In genomic region chr16:66131895-66132294, GRCh38 we compare ENCODE assay signal across 1 cellular context.
TF ChIP-seq lines count a peak whose summit lies in the region.

No MANE protein-coding gene starts in this region.

TF ChIP-seq in HCT116, 20 proteins besides CTCF, POLR2A, EP300 and RAD21:
- TF ChIP-seq SIN3A (IDR thresholded peaks at IDR 0.05; ENCODE audit: low read depth) (no peak), ZNF274 (IDR thresholded peaks at IDR 0.05; ENCODE audit: low read depth, low read length) (no peak), FOSL1 (IDR thresholded peaks at IDR 0.05; ENCODE audit: low read depth) (no peak), EGR1 (IDR thresholded peaks at IDR 0.05; ENCODE audit: low read depth) (no peak), CEBPB (IDR thresholded peaks at IDR 0.05; ENCODE audit: low read depth) (no peak), CBX3 (IDR thresholded peaks at IDR 0.05; ENCODE audit: low read depth) (no peak), EZH2 (IDR thresholded peaks at IDR 0.05) (no peak), SRF (IDR thresholded peaks at IDR 0.05; ENCODE audit: low read depth) (no peak), JUND (IDR thresholded peaks at IDR 0.05) (no peak), TCF7L2 (IDR thresholded peaks at IDR 0.05; ENCODE audit: borderline replicate concordance, extremely low read depth, insufficient read depth, insufficient read length) (no peak), POLR2AphosphoS5 (IDR thresholded peaks at IDR 0.05; ENCODE audit: low read depth, low read length) (no peak)
